8 cellular contexts compared by ENCODE assay signal in the genomic region with DNA sequence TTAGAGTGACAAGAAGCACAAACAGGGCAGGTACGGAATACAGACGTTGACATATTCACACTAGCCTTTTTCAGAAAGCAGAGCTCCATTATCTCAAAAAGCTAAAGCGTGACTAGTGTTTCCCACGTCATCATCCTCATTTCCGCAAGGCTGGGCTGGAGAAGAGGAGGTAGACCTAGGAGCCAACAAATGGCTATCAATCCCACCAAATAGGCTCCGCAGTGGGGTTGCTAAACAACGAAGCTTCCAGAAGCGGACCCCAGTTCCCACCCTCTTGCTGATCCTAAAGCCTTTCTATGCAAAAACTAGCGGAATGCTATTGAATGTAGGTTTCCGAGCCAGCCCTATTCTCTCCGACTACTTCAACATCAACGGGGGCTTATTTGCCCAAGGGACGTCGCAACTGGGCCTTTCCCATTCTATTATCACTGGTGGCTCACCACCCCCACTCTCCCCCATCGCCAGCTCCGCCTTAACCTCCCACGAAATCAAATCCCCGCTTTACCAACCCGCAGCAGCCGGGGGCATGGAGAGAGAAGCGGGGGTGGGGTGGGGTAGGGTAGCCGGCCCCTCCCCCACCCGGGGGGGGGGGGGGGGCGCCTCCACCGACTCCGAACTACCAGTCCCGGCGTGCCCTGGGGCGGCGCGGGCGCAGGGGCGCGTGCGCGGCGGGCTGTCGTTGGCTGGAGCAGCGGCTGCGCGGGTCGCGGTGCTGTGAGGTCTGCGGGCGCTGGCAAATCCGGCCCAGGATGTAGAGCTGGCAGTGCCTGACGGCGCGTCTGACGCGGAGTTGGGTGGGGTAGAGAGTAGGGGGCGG. TPM values are rescaled to one million over a fixed set of nuclear protein-coding genes. Genes with fewer than 3 reads are reported as not detected.
DNase-seq lines count a peak whose midpoint lies in the region; ATAC-seq and TF ChIP-seq lines count a peak whose summit lies in the region.

A gene with protein sequence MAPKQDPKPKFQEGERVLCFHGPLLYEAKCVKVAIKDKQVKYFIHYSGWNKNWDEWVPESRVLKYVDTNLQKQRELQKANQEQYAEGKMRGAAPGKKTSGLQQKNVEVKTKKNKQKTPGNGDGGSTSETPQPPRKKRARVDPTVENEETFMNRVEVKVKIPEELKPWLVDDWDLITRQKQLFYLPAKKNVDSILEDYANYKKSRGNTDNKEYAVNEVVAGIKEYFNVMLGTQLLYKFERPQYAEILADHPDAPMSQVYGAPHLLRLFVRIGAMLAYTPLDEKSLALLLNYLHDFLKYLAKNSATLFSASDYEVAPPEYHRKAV (plus strand): TSS at position 736 of the 817 bp plus-strand sequence. CDS start 128 bp downstream, outside the sequence.

- intact Hi-C loops in head of caudate nucleus (cut with DNase I) (no loop called here), testis (cut with DNase I; ENCODE audit: low total_unique reads) (no loop called here)

- peak within 1 kb of the TSS; percentile 100 for H3K27ac ChIP-seq in testis

- peaks cover 25% of the 10 kb centered on the region for H3K4me1 ChIP-seq in testis

- TF ChIP-seq CTCF in GM10266 (IDR thresholded peaks at IDR 0.05; ENCODE audit: control insufficient read depth, insufficient read depth, low read depth, missing control alignments), result no peak
- no peak for TF ChIP-seq CTCF in osteocyte (IDR thresholded peaks at IDR 0.05)
- no peak for TF ChIP-seq CTCF in testis (IDR thresholded peaks at IDR 0.05)

- peak; percentile 94 for DNase-seq in GM10266 (ENCODE audit: extremely low spot score)
- DNase-seq in NCI-H1436 (lab: John Stamatoyannopoulos, UW), result peak; percentile 91
- peak; percentile 89 for DNase-seq in SW480 (ENCODE audit: low spot score)
- peak; percentile 87 for DNase-seq in activated naive CD8-positive, alpha-beta T cell treated with anti-CD3 and anti-CD28 coated beads, Interleukin-2, amount 50 U/mL, for 16 hours (ENCODE audit: low read depth, low spot score)
- DNase-seq in head of caudate nucleus, result peak; percentile 94 to 99 (median 97)
- peak; percentile 100 for DNase-seq in osteocyte (ENCODE audit: extremely low spot score, unreplicated experiment)
- DNase-seq in testis, result peak; percentile 98

- H3K36me3 ChIP-seq in testis (ENCODE audit: low read depth, missing control alignments), result no peaks in the 10 kb centered on the region

- peak within 1 kb of the TSS; percentile 99 for H3K4me3 Mint-ChIP-seq in osteocyte (ENCODE audit: unreplicated experiment)

- H3K4me1 Mint-ChIP-seq in osteocyte (ENCODE audit: unreplicated experiment), result peaks cover 31% of the 10 kb centered on the region

- ATAC-seq in HG02840 (IDR thresholded peaks at IDR 0.05; ENCODE audit: low FRiP score, unreplicated experiment), result peak; percentile 80

- TF ChIP-seq POLR2A in testis (IDR thresholded peaks at IDR 0.05), result no peak

- H3K4me3 ChIP-seq in testis, result peak within 1 kb of the TSS; percentile 88 to 100

- H3K36me3 Mint-ChIP-seq in osteocyte (ENCODE audit: unreplicated experiment), result no peaks in the 10 kb centered on the region

- H3K27me3 Mint-ChIP-seq in osteocyte (ENCODE audit: unreplicated experiment), result no peaks in the 10 kb centered on the region

- peak within 1 kb of the TSS; percentile 100 for H3K27ac Mint-ChIP-seq in osteocyte (ENCODE audit: unreplicated experiment)

- no peaks in the 10 kb centered on the region for H3K9me3 Mint-ChIP-seq in osteocyte (ENCODE audit: unreplicated experiment)

- WGBS in testis, 2 donors, result 5% methylated on average over 45 to 52 of the region's 52 CpGs

- no peaks in the 10 kb centered on the region for H3K27me3 ChIP-seq in testis

- H3K9me3 ChIP-seq in testis, result no peaks in the 10 kb centered on the region

RNA-seq across cellular contexts. Expression of the gene that starts here (rescaled TPM):
- total RNA-seq in osteocyte (466 and 488 TPM in 2 replicates), testis (100 to 1,000 TPM; 413 to 414 TPM)
- 1,132 TPM for polyA plus RNA-seq in testis (ENCODE audit: insufficient read depth, low read depth, low replicate concordance)

Comparison
In these comparisons a context has a peak if more than half of its experiments do, and no peak if none do; other contexts are left out.
1. Peak in every context shown above with its lines: DNase-seq, ATAC-seq, H3K4me3 ChIP-seq and H3K27ac ChIP-seq.